Comparison of ENCODE assay signal across 8 cellular contexts in the genomic region with DNA sequence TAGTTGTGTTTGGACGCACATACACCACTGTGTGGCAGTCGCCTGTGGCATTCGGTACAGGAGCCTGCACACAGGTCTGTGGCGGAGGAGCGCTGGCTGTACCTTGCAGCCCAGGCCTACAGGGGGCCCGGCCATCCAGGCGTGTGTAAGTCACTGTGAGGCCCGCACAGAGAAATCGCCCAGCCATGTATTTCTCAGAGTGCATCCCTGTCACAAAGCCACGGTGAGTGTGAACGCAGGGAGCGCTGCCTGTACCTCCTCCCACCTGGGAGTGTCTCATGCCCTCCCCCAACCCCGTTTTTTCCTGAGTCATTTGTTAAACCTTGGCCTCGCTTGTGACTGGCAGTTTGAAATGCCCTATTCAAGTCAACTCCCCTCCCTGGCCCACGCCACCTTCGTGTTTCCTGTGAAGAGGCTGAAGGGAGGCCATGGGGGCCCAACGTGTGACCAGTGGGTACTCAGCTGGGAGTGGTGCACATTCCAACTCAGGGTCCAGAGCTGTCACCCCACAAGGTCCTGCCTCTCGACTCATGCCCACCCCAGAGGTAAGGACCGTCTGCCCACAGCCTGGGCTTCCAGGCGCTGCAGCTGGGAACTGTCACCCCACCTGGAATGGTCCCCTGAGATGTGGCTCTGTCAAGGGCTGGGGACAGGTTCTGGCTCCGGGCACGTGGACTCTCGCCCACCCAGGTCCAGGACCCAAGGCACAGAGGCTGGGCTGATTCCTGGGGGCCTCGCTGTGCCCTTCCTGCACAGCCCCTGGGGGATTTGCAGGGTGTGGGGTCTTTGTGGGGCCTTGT. TPM values are rescaled to one million over a fixed set of nuclear protein-coding genes. Genes with fewer than 3 reads are reported as not detected.
DNase-seq lines count a peak whose midpoint lies in the region; ATAC-seq and TF ChIP-seq lines count a peak whose summit lies in the region.

No MANE protein-coding gene starts in this region.

- peak; percentile 34 for ATAC-seq in GM18502 (IDR thresholded peaks at IDR 0.05; ENCODE audit: poor library complexity, unreplicated experiment)
- peak; percentile 54 for ATAC-seq in HG03432 (IDR thresholded peaks at IDR 0.05; ENCODE audit: unreplicated experiment)
- peak; percentile 12 for ATAC-seq in mucosa of descending colon
- ATAC-seq in activated T-helper 17 cell treated with anti-CD3 and anti-CD28 coated beads, Interleukin-2, amount 50 U/mL, for 72 hours (replicated peaks), result no peak
- no peak for ATAC-seq in GM18517 (IDR thresholded peaks at IDR 0.05; ENCODE audit: unreplicated experiment)

- H3K4me3 ChIP-seq in mucosa of descending colon, result no peak overlapping the region

- intact Hi-C loops in mucosa of descending colon (cut with DNase I, micrococcal nuclease), result no loop called here

- TF ChIP-seq CTCF in mucosa of descending colon (IDR thresholded peaks at IDR 0.05), result no peak

- H3K36me3 Mint-ChIP-seq in activated T-cell treated with anti-CD3 and anti-CD28 coated beads, Interleukin-2, amount 50 U/mL, for 24 hours (ENCODE audit: low read depth), result no peaks in the 10 kb centered on the region
- H3K36me3 Mint-ChIP-seq in activated T-helper 17 cell treated with anti-CD3 and anti-CD28 coated beads, Interleukin-2, amount 50 U/mL, for 72 hours (ENCODE audit: low read depth), result no peaks in the 10 kb centered on the region

- H3K27me3 Mint-ChIP-seq in activated T-cell treated with anti-CD3 and anti-CD28 coated beads, Interleukin-2, amount 50 U/mL, for 24 hours, result no peaks in the 10 kb centered on the region
- H3K27me3 Mint-ChIP-seq in activated T-helper 17 cell treated with anti-CD3 and anti-CD28 coated beads, Interleukin-2, amount 50 U/mL, for 72 hours, result no peaks in the 10 kb centered on the region

- no peaks in the 10 kb centered on the region for H3K36me3 ChIP-seq in mucosa of descending colon (ENCODE audit: low read depth)

- no peak overlapping the region for H3K27ac Mint-ChIP-seq in activated T-cell treated with anti-CD3 and anti-CD28 coated beads, Interleukin-2, amount 50 U/mL, for 24 hours
- no peak overlapping the region for H3K27ac Mint-ChIP-seq in activated T-helper 17 cell treated with anti-CD3 and anti-CD28 coated beads, Interleukin-2, amount 50 U/mL, for 72 hours

- H3K4me1 Mint-ChIP-seq in activated T-cell treated with anti-CD3 and anti-CD28 coated beads, Interleukin-2, amount 50 U/mL, for 24 hours (ENCODE audit: low read depth), result peaks cover 40% of the 10 kb centered on the region
- H3K4me1 Mint-ChIP-seq in activated T-helper 17 cell treated with anti-CD3 and anti-CD28 coated beads, Interleukin-2, amount 50 U/mL, for 72 hours, result peaks cover 30% of the 10 kb centered on the region

- H3K4me1 ChIP-seq in mucosa of descending colon (ENCODE audit: low read depth), result peaks cover 24% of the 10 kb centered on the region

- H3K9me3 ChIP-seq in mucosa of descending colon, result no peaks in the 10 kb centered on the region

- H3K9me3 Mint-ChIP-seq in activated T-cell treated with anti-CD3 and anti-CD28 coated beads, Interleukin-2, amount 50 U/mL, for 24 hours, result no peaks in the 10 kb centered on the region
- H3K9me3 Mint-ChIP-seq in activated T-helper 17 cell treated with anti-CD3 and anti-CD28 coated beads, Interleukin-2, amount 50 U/mL, for 72 hours, result no peaks in the 10 kb centered on the region

- peak; percentile 64 for DNase-seq in activated T-cell treated with anti-CD3 and anti-CD28 coated beads, Interleukin-2, amount 50 U/mL, for 24 hours
- DNase-seq in mucosa of descending colon (peak in 2 of 3 donors; percentile 45 to 67), SIG-M5 treated with dmso at 0.1 percent for 504 hours (lab: John Stamatoyannopoulos, UW; ENCODE audit: unreplicated experiment) (no peak), NCI-H345 (lab: John Stamatoyannopoulos, UW) (no peak)

- H3K4me3 Mint-ChIP-seq in activated T-cell treated with anti-CD3 and anti-CD28 coated beads, Interleukin-2, amount 50 U/mL, for 24 hours, result no peak overlapping the region
- no peak overlapping the region for H3K4me3 Mint-ChIP-seq in activated T-helper 17 cell treated with anti-CD3 and anti-CD28 coated beads, Interleukin-2, amount 50 U/mL, for 72 hours

RNA-seq across cellular contexts. Expression of a gene that starts 11.6 kb away (rescaled TPM):
- 10 to 100 TPM in 1 of 3 donors, 1 to 10 TPM in 2; 7.9 to 19.0 (median 8.4) TPM for total RNA-seq in mucosa of descending colon
- 10 to 100 TPM; 18.4 to 62.5 TPM for total RNA-seq in activated T-helper 17 cell treated with anti-CD3 and anti-CD28 coated beads, Interleukin-2, amount 50 U/mL, for 72 hours

RNA-seq across cellular contexts. Expression of a gene that starts 35.1 kb away (rescaled TPM):
- total RNA-seq in mucosa of descending colon, result not detected
- not detected for total RNA-seq in activated T-helper 17 cell treated with anti-CD3 and anti-CD28 coated beads, Interleukin-2, amount 50 U/mL, for 72 hours

Comparison
In these comparisons a context has a peak if more than half of its experiments do, and no peak if none do; other contexts are left out.
1. ATAC-seq: peak in GM18502 (single experiment), HG03432 (single experiment) and mucosa of descending colon (single experiment); none in activated T-helper 17 cell treated with anti-CD3 and anti-CD28 coated beads, Interleukin-2, amount 50 U/mL, for 72 hours (single experiment) and GM18517 (single experiment).
2. DNase-seq: peak in activated T-cell treated with anti-CD3 and anti-CD28 coated beads, Interleukin-2, amount 50 U/mL, for 24 hours (single experiment) and mucosa of descending colon (2 of 3); none in SIG-M5 treated with dmso at 0.1 percent for 504 hours (single experiment) and NCI-H345 (single experiment).